1 cellular context compared by ENCODE assay signal in genomic region chr6:143621876-143622605, GRCh38.
TF ChIP-seq lines count a peak whose summit lies in the region.

No MANE protein-coding gene starts in this region.

TF ChIP-seq in SK-N-SH treated with all-trans-retinoic acid at 6 μM for 48 hours, 23 proteins besides CTCF, POLR2A, EP300 and RAD21 (continued from another document):
- TF ChIP-seq, protein P1, sequence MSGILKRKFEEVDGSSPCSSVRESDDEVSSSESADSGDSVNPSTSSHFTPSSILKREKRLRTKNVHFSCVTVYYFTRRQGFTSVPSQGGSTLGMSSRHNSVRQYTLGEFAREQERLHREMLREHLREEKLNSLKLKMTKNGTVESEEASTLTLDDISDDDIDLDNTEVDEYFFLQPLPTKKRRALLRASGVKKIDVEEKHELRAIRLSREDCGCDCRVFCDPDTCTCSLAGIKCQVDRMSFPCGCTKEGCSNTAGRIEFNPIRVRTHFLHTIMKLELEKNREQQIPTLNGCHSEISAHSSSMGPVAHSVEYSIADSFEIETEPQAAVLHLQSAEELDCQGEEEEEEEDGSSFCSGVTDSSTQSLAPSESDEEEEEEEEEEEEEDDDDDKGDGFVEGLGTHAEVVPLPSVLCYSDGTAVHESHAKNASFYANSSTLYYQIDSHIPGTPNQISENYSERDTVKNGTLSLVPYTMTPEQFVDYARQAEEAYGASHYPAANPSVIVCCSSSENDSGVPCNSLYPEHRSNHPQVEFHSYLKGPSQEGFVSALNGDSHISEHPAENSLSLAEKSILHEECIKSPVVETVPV (CRISPR knock-in tag; IDR thresholded peaks at IDR 0.05) = no peak
- TF ChIP-seq PATZ1 (CRISPR knock-in tag; IDR thresholded peaks at IDR 0.05; ENCODE audit: borderline replicate concordance) (no peak), RARB (CRISPR knock-in tag; IDR thresholded peaks at IDR 0.05) (no peak), BACH2 (CRISPR knock-in tag; IDR thresholded peaks at IDR 0.05; ENCODE audit: borderline replicate concordance) (no peak), POU6F1 (CRISPR knock-in tag; IDR thresholded peaks at IDR 0.05; ENCODE audit: borderline replicate concordance, low read depth) (no peak), ZNF8 (CRISPR knock-in tag; IDR thresholded peaks at IDR 0.05) (no peak), ISL1 (CRISPR knock-in tag; IDR thresholded peaks at IDR 0.05) (no peak), SNAI2 (CRISPR knock-in tag; IDR thresholded peaks at IDR 0.05) (no peak), OSR1 (CRISPR knock-in tag; IDR thresholded peaks at IDR 0.05) (no peak), GLIS3 (CRISPR knock-in tag; IDR thresholded peaks at IDR 0.05) (no peak), CSDC2 (CRISPR knock-in tag; IDR thresholded peaks at IDR 0.05) (no peak)
- TF ChIP-seq, protein P2, sequence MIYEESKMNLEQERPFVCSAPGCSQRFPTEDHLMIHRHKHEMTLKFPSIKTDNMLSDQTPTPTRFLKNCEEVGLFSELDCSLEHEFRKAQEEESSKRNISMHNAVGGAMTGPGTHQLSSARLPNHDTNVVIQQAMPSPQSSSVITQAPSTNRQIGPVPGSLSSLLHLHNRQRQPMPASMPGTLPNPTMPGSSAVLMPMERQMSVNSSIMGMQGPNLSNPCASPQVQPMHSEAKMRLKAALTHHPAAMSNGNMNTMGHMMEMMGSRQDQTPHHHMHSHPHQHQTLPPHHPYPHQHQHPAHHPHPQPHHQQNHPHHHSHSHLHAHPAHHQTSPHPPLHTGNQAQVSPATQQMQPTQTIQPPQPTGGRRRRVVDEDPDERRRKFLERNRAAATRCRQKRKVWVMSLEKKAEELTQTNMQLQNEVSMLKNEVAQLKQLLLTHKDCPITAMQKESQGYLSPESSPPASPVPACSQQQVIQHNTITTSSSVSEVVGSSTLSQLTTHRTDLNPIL (CRISPR knock-in tag; IDR thresholded peaks at IDR 0.05; ENCODE audit: low read depth) = no peak
